In genomic region chr12:33253123-33253522, GRCh38 we compare ENCODE assay signal across 22 cellular contexts.
"Had no signal": no experiment of that assay in that cellular context is flagged by ENCODE, and none has a peak within 500 bp of the region (broad histone marks: within the 10 kb centered on the region; RNA-seq: fewer than 3 reads in every experiment).

No MANE protein-coding gene starts in this region.

- DNase-seq: activated CD4-positive, alpha-beta T cell treated with anti-CD3 and anti-CD28 coated beads, Interleukin-2, amount 10 ng/mL, durations not matched to agents 24 days and 14 days; activated CD4-positive, CD25-positive, alpha-beta regulatory T cell; activated CD8-positive, alpha-beta memory T cell treated with anti-CD3 and anti-CD28 coated beads, Interleukin-2, amount 50 U/mL, for 48 hours; activated gamma-delta T cell treated with Interleukin-2 at 50 U/mL for 16 hours; activated naive CD8-positive, alpha-beta T cell treated with anti-CD3 and anti-CD28 coated beads, Interleukin-2, amount 10 ng/mL, durations not matched to agents 7 days and 5 days; activated T-cell treated with anti-CD3 and anti-CD28 coated beads, Interleukin-2, amount 50 U/mL, for 72 hours; cerebellar nuclear complex; effector memory CD8-positive, alpha-beta T cell; heart right ventricle; mesenchymal stem cell; natural killer cell; nucleus accumbens; stimulated activated CD4-positive, alpha-beta T cell treated with anti-CD3 and anti-CD28 coated beads, Interleukin-15, amount 100 ng/mL, for 24 hours; stimulated activated CD4-positive, alpha-beta T cell treated with anti-CD3 and anti-CD28 coated beads, Interleukin-4, amount 100 ng/mL, for 24 hours; stimulated activated naive CD4-positive, alpha-beta T cell treated with Interleukin-2 at 50 U/mL for 16 hours; SW 1271; trophoblast cell had no signal

- H3K9me3 ChIP-seq: gastroesophageal sphincter, heart right ventricle, right atrium auricular region, suprapubic skin had no signal

- H3K4me3 ChIP-seq: gastroesophageal sphincter, heart right ventricle, right atrium auricular region, skin epidermis, suprapubic skin had no signal

- ATAC-seq: activated T-cell treated with anti-CD3 and anti-CD28 coated beads, Interleukin-2, amount 50 U/mL, for 72 hours; effector memory CD8-positive, alpha-beta T cell; gastroesophageal sphincter; heart right ventricle; left lobe of liver; natural killer cell had no signal

- H3K4me1 ChIP-seq: gastroesophageal sphincter, heart right ventricle, right atrium auricular region, suprapubic skin had no signal

- H3K36me3 ChIP-seq: gastroesophageal sphincter, heart right ventricle, right atrium auricular region, suprapubic skin had no signal

- H3K27ac ChIP-seq: gastroesophageal sphincter, heart right ventricle, right atrium auricular region, skin epidermis, suprapubic skin had no signal

- H3K27me3 ChIP-seq: gastroesophageal sphincter, heart right ventricle, right atrium auricular region, suprapubic skin had no signal
